Comparison of ENCODE assay signal across 8 cellular contexts in genomic region chr3:170740726-170741591, GRCh38.
DNase-seq lines count a peak whose midpoint lies in the region; TF ChIP-seq lines count a peak whose summit lies in the region.

No MANE protein-coding gene starts in this region.

- TF ChIP-seq CTCF in AG09309 (IDR thresholded peaks at IDR 0.05; ENCODE audit: control insufficient read depth, insufficient read depth, low read depth, low read length, missing control alignments): no peak
- no peak for TF ChIP-seq CTCF in choroid plexus epithelial cell (conservative IDR thresholded peaks at IDR 0.05; ENCODE audit: low read depth, low read length)
- TF ChIP-seq CTCF in GM13976 (IDR thresholded peaks at IDR 0.05; ENCODE audit: borderline replicate concordance, control extremely low read depth, extremely low read depth, insufficient read depth, missing control alignments): no peak

- in situ Hi-C loops in GM13976 (cut with MboI; ENCODE audit: low sequenced_read_pairs, unreplicated experiment): no loop called here

- DNase-seq in AG09309 (ENCODE audit: low read depth): peak; percentile 95
- peak; percentile 75 for DNase-seq in NCI-H2196 (lab: John Stamatoyannopoulos, UW; ENCODE audit: unreplicated experiment)
- peak; percentile 83 for DNase-seq in choroid plexus epithelial cell (ENCODE audit: low read depth)
- DNase-seq in mucosa of gallbladder (ENCODE audit: low spot score): peak; percentile 21
- DNase-seq in GM13976 (ENCODE audit: low spot score): no peak
- DNase-seq in stimulated activated CD4-positive, alpha-beta T cell treated with anti-CD3 and anti-CD28 coated beads, Interleukin-1b, Interleukin-23, amount 100 ng/mL, for 48 hours: no peak
- no peak for DNase-seq in NCI-H524 treated with DMSO at 0.1 percent for 48 hours (lab: John Stamatoyannopoulos, UW)
- DNase-seq in DMS114 treated with DMSO at 0.1 percent for 48 hours (lab: John Stamatoyannopoulos, UW; ENCODE audit: unreplicated experiment): no peak

- peak overlapping the region; percentile 21 for H3K4me3 ChIP-seq in AG09309 (ENCODE audit: control insufficient read depth, low read depth, low read length)
- H3K4me3 ChIP-seq in choroid plexus epithelial cell (ENCODE audit: low read depth, low read length): no peak overlapping the region

Comparison
In these comparisons a context has a peak if more than half of its experiments do, and no peak if none do; other contexts are left out.
1. DNase-seq: peak in AG09309 (single experiment), NCI-H2196 (single experiment), choroid plexus epithelial cell (single experiment) and mucosa of gallbladder (single experiment); none in GM13976 (single experiment), stimulated activated CD4-positive, alpha-beta T cell treated with anti-CD3 and anti-CD28 coated beads, Interleukin-1b, Interleukin-23, amount 100 ng/mL, for 48 hours (single experiment), NCI-H524 treated with DMSO at 0.1 percent for 48 hours (single experiment) and DMS114 treated with DMSO at 0.1 percent for 48 hours (single experiment).